In genomic region chr7:123220396-123220795, GRCh38 we compare ENCODE assay signal across 31 cellular contexts. TPM values are rescaled to one million over a fixed set of nuclear protein-coding genes. Genes with fewer than 3 reads are reported as not detected.
DNase-seq lines count a peak whose midpoint lies in the region; ATAC-seq and TF ChIP-seq lines count a peak whose summit lies in the region.
"Had no signal": no experiment of that assay in that cellular context is flagged by ENCODE, and none has a peak within 500 bp of the region (broad histone marks: within the 10 kb centered on the region; RNA-seq: fewer than 3 reads in every experiment).

No MANE protein-coding gene starts in this region.

- no peak for ATAC-seq in GM18861 (IDR thresholded peaks at IDR 0.05; ENCODE audit: unreplicated experiment)
- ATAC-seq: A549; activated T-cell treated with anti-CD3 and anti-CD28 coated beads, Interleukin-2, amount 50 U/mL, for 72 hours; heart right ventricle; left lung; naive thymus-derived CD4-positive, alpha-beta T cell had no signal

- peak; percentile 9 for DNase-seq in A172 (ENCODE audit: low spot score)
- peak; percentile 73 for DNase-seq in amniotic epithelial cell (ENCODE audit: low read depth)
- DNase-seq in fibroblast of mammary gland (ENCODE audit: low read depth): peak; percentile 45
- DNase-seq in myocyte (ENCODE audit: low read depth): peak; percentile 44
- no peak for DNase-seq in iPS-NIHi11 (ENCODE audit: low spot score)
- DNase-seq in globus pallidus (ENCODE audit: low spot score): no peak
- DNase-seq in posterior vena cava (ENCODE audit: low spot score): no peak
- DNase-seq: activated CD4-positive, alpha-beta T cell treated with anti-CD3 and anti-CD28 coated beads, Interleukin-2, amount 50 U/mL, for 4 hours; activated naive CD4-positive, alpha-beta T cell treated with Interleukin-2 at 50 U/mL for 16 hours; activated T-cell treated with anti-CD3 and anti-CD28 coated beads, Interleukin-2, amount 50 U/mL, for 72 hours; amniotic stem cell; CD4-positive, alpha-beta memory T cell; central memory CD4-positive, alpha-beta T cell; DMS 273 treated with DMSO at 0.1 percent for 48 hours; heart right ventricle; left lung; naive thymus-derived CD4-positive, alpha-beta T cell; NCI-H1105 treated with DMSO at 0.1 percent for 48 hours; NCI-H2029 treated with DMSO at 0.1 percent for 48 hours; NCI-H2227 treated with DMSO at 0.1 percent for 48 hours; nucleus accumbens; SJCRH30; stimulated activated CD4-positive, alpha-beta T cell treated with anti-CD3 and anti-CD28 coated beads, Interleukin-2, amount 100 ng/mL, for 24 hours had no signal

- no peak for TF ChIP-seq CTCF in fibroblast of mammary gland (conservative IDR thresholded peaks at IDR 0.05; ENCODE audit: control insufficient read depth, insufficient read depth, low read depth, low read length)

- H3K4me3 ChIP-seq in fibroblast of mammary gland (ENCODE audit: control insufficient read depth, low read depth, low read length): no peak overlapping the region
- H3K4me3 ChIP-seq: A549, heart right ventricle, left lung, SJCRH30, tibial nerve had no signal

- intact Hi-C loops in posterior vena cava (cut with DNase I): no loop called here

RNA-seq across cellular contexts. Expression of gene SLC13A1, which starts 20.6 kb away (rescaled TPM):
- total RNA-seq in A172 (2014; rRNA removed; shearing (Covaris generic)): not detected in 2 replicates
- not detected in 2 replicates for total RNA-seq in myocyte
- not detected for polyA plus RNA-seq in myocyte (2012)
- total RNA-seq in posterior vena cava: not detected
- total RNA-seq: activated T-cell treated with anti-CD3 and anti-CD28 coated beads, Interleukin-2, amount 50 U/mL, for 72 hours; CD4-positive, alpha-beta memory T cell; H4; heart right ventricle; left lung; mesenteric fat pad; naive thymus-derived CD4-positive, alpha-beta T cell; RPMI7951; T-helper 1 cell treated with Interleukin-12 subunit alpha and Interleukin-12 subunit beta and Interleukin-4 antibody, amounts not matched to agents 30 ng/mL and 1 ng/mL, for 36 hours; tibial nerve had no signal
- polyA plus RNA-seq: A549; CD4-positive, alpha-beta memory T cell; heart right ventricle; IgD-negative memory B cell; naive thymus-derived CD4-positive, alpha-beta T cell had no signal

Comparison
In these comparisons a context has a peak if more than half of its experiments do, and no peak if none do; other contexts are left out.
1. DNase-seq: peak in A172 (single experiment), amniotic epithelial cell (single experiment), fibroblast of mammary gland (single experiment) and myocyte (single experiment); none in iPS-NIHi11 (single experiment), globus pallidus (single experiment) and posterior vena cava (single experiment).